In genomic region chr16:4416200-4417032, GRCh38 we compare ENCODE assay signal across 8 cellular contexts. TPM values are rescaled to one million over a fixed set of nuclear protein-coding genes. Genes with fewer than 3 reads are reported as not detected.
DNase-seq lines count a peak whose midpoint lies in the region; ATAC-seq and TF ChIP-seq lines count a peak whose summit lies in the region.

CORO7 (minus strand) TSS chr16:4416596; CDS start chr16:4416518, 78 bp downstream.

- peaks cover 0 to 2% (median 0%) of the 10 kb centered on the region in 4 donors for H3K36me3 ChIP-seq in liver (ENCODE audit: control insufficient read depth in 4 of 4, insufficient read depth in 3 of 4, low read depth in 1 of 4, low read length in 3 of 4)

- no peak for TF ChIP-seq RAD21 in liver (IDR thresholded peaks at IDR 0.05)

- H3K27ac ChIP-seq in C4-2B (peak within 1 kb of the TSS; percentile 85), liver (ENCODE audit: low read depth in 1 of 2, low read length in 2 of 2) (peak within 1 kb of the TSS; percentile 76 to 85)

- DNase-seq in NCI-H748 treated with DMSO at 0.1 percent for 48 hours (lab: John Stamatoyannopoulos, UW), result peak; percentile 46
- DNase-seq in activated CD4-positive, alpha-beta T cell treated with anti-CD3 and anti-CD28 coated beads, Interleukin-2, amount 50 U/mL, for 4 hours, result peak; percentile 99
- peak; percentile 93 for DNase-seq in dermis blood vessel endothelial cell
- DNase-seq in stimulated activated CD4-positive, alpha-beta T cell treated with anti-CD3 and anti-CD28 coated beads, Interleukin-4, amount 100 ng/mL, for 1 hour, result peak; percentile 99

- TF ChIP-seq CTCF in C4-2B (conservative IDR thresholded peaks at IDR 0.05) (no peak), liver (IDR thresholded peaks at IDR 0.05; ENCODE audit: low read depth, low read length, missing input control) (no peak)

- ATAC-seq in GM19395 (IDR thresholded peaks at IDR 0.05; ENCODE audit: unreplicated experiment) (peak; percentile 51), HG03558 (IDR thresholded peaks at IDR 0.05; ENCODE audit: extremely low read depth, unreplicated experiment) (peak; percentile 36)

- H3K9ac ChIP-seq in liver (ENCODE audit: low read depth in 1 of 2, low read length in 2 of 2), result peak within 1 kb of the TSS; percentile 59 to 65

- peak within 1 kb of the TSS; percentile 85 to 89 (median 86) for H3K4me3 ChIP-seq in liver (ENCODE audit: low read depth in 1 of 3, low read length in 3 of 3)

- H3K9me3 ChIP-seq in liver (ENCODE audit: control insufficient read depth in 4 of 4, low read length in 3 of 4), result no peaks in the 10 kb centered on the region

- WGBS in liver, result under 1% methylated on average over 92 of the region's 92 CpGs

- peaks cover 2 to 21% (median 12%) of the 10 kb centered on the region in 4 donors for H3K4me1 ChIP-seq in liver (ENCODE audit: control insufficient read depth in 4 of 4, insufficient read depth in 4 of 4, low read length in 3 of 4)

- no peaks in the 10 kb centered on the region for H3K27me3 ChIP-seq in liver (ENCODE audit: control insufficient read depth in 4 of 4, insufficient read depth in 4 of 4, low read length in 3 of 4)

TF ChIP-seq in liver, 16 proteins besides CTCF, POLR2A, EP300 and RAD21:
- TF ChIP-seq SP1 (IDR thresholded peaks at IDR 0.05), result peak; percentile 61
- TF ChIP-seq TAF1 (conservative IDR thresholded peaks at IDR 0.05), result no peak
- no peak for TF ChIP-seq MAX (IDR thresholded peaks at IDR 0.05)
- TF ChIP-seq ATF3 (IDR thresholded peaks at IDR 0.05), result no peak

RNA-seq across cellular contexts. Expression of gene CORO7, which starts in this region (rescaled TPM):
- total RNA-seq in dermis blood vessel endothelial cell (44.9 and 58.0 TPM in 2 replicates), liver (10 to 100 TPM; 16.0 to 21.5 TPM)
- 10 to 100 TPM in 1 of 2 donors, 1 to 10 TPM in 1; 7.3 to 10.0 TPM for polyA plus RNA-seq in liver

Comparison
In these comparisons a context has a peak if more than half of its experiments do, and no peak if none do; other contexts are left out.
1. Peak in every context shown above with its lines: DNase-seq, ATAC-seq, H3K4me3 ChIP-seq and H3K27ac ChIP-seq.
2. DNase-seq: peak in every context shown above with its lines; median percentile 99 in activated CD4-positive, alpha-beta T cell treated with anti-CD3 and anti-CD28 coated beads, Interleukin-2, amount 50 U/mL, for 4 hours; 99 in stimulated activated CD4-positive, alpha-beta T cell treated with anti-CD3 and anti-CD28 coated beads, Interleukin-4, amount 100 ng/mL, for 1 hour; 93 in dermis blood vessel endothelial cell; 46 in NCI-H748 treated with DMSO at 0.1 percent for 48 hours.